1 cellular context compared by ENCODE assay signal in the genomic region with DNA sequence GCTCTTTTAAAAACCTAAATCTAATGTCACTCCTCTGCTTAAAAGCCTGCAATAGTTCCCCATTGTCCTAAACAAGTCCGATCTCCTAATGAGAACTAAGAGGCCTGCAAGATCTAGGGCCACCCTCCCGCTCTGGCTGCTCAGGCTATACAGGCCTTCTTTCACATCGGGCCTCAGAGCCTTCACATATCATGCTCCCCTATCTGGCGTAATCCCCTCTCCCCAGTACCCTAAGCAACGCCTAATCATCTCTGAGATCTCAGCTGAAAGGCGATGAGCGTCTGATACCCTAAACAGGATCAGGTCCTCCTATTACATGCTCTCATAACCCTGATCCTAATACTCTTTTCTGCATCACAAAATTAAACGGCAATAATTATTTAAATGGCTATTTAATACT.
TF ChIP-seq lines count a peak whose summit lies in the region.

No MANE protein-coding gene starts in this region.

TF ChIP-seq in endothelial cell of umbilical vein, 7 proteins besides CTCF, POLR2A, EP300 and RAD21:
- no peak for TF ChIP-seq MYC (IDR thresholded peaks at IDR 0.05; ENCODE audit: low read depth, low read length)
- no peak for TF ChIP-seq POLR2AphosphoS5 (IDR thresholded peaks at IDR 0.05; ENCODE audit: insufficient read depth, low read depth, low read length)
- no peak for TF ChIP-seq EZH2 (IDR thresholded peaks at IDR 0.05; ENCODE audit: borderline replicate concordance, low read depth, low read length, severe bottlenecking)
- TF ChIP-seq FOS (IDR thresholded peaks at IDR 0.05; ENCODE audit: borderline replicate concordance, insufficient read depth, low read length) = no peak
- TF ChIP-seq, protein P1, sequence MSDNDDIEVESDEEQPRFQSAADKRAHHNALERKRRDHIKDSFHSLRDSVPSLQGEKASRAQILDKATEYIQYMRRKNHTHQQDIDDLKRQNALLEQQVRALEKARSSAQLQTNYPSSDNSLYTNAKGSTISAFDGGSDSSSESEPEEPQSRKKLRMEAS (IDR thresholded peaks at IDR 0.05; ENCODE audit: insufficient read depth, insufficient read length) = no peak
- no peak for TF ChIP-seq JUN (IDR thresholded peaks at IDR 0.05; ENCODE audit: borderline replicate concordance, insufficient read depth, insufficient read length, low read depth)
- no peak for TF ChIP-seq GATA2 (IDR thresholded peaks at IDR 0.05; ENCODE audit: insufficient read depth, insufficient read length, low read depth, low read length)
TF ChIP-seq in endothelial cell of umbilical vein: peak in this region for 0.
